9 cellular contexts compared by ENCODE assay signal in genomic region chr21:32562426-32562825, GRCh38. TPM values are rescaled to one million over a fixed set of nuclear protein-coding genes. Genes with fewer than 3 reads are reported as not detected.
DNase-seq lines count a peak whose midpoint lies in the region; ATAC-seq, FAIRE-seq and TF ChIP-seq lines count a peak whose summit lies in the region.
"Had no signal": no experiment of that assay in that cellular context is flagged by ENCODE, and none has a peak within 500 bp of the region (broad histone marks: within the 10 kb centered on the region; RNA-seq: fewer than 3 reads in every experiment).

No MANE protein-coding gene starts in this region.

- H2AFZ ChIP-seq in HCT116 (ENCODE audit: low read depth, low read length, poor library complexity, severe bottlenecking) (no peak overlapping the region), smooth muscle cell (ENCODE audit: low read depth) (peak overlapping the region; percentile 40)

- no peak overlapping the region for H3K9ac ChIP-seq in HCT116 (ENCODE audit: low read length)
- H3K9ac ChIP-seq in smooth muscle cell (ENCODE audit: low read depth): no peak overlapping the region

- H4K20me1 ChIP-seq in HCT116 (ENCODE audit: insufficient read depth) (no peaks in the 10 kb centered on the region), smooth muscle cell (ENCODE audit: low read depth) (no peaks in the 10 kb centered on the region)

- no peaks in the 10 kb centered on the region for H3K27me3 Mint-ChIP-seq in activated T-helper 17 cell treated with anti-CD3 and anti-CD28 coated beads, Interleukin-2, amount 50 U/mL, for 72 hours

- H3F3A ChIP-seq in smooth muscle cell (ENCODE audit: low read depth): no peaks in the 10 kb centered on the region

- no peaks in the 10 kb centered on the region for H3K9me2 ChIP-seq in HCT116 (ENCODE audit: insufficient read depth)

- no peaks in the 10 kb centered on the region for H3K27me3 ChIP-seq in HCT116 (ENCODE audit: insufficient read depth, low read length)
- no peaks in the 10 kb centered on the region for H3K27me3 ChIP-seq in right atrium auricular region
- H3K27me3 ChIP-seq in smooth muscle cell (ENCODE audit: low read depth): no peaks in the 10 kb centered on the region

- 41% methylated on average over 5 of the region's 5 CpGs for WGBS in smooth muscle cell (ENCODE audit: low lambda C conversion rate)

- ATAC-seq in HCT116: no peak
- peak; percentile 28 for ATAC-seq in activated T-helper 17 cell treated with anti-CD3 and anti-CD28 coated beads, Interleukin-2, amount 50 U/mL, for 72 hours (replicated peaks)
- no peak for ATAC-seq in GM19324 (IDR thresholded peaks at IDR 0.05; ENCODE audit: low FRiP score, unreplicated experiment)

- no peaks in the 10 kb centered on the region for H3K9me3 Mint-ChIP-seq in activated T-helper 17 cell treated with anti-CD3 and anti-CD28 coated beads, Interleukin-2, amount 50 U/mL, for 72 hours

- POLR2A ChIA-PET in HCT116 (lab: Charles Lee): no interaction called here

- H3K79me2 ChIP-seq in HCT116 (ENCODE audit: insufficient read depth, low read length) (no peaks in the 10 kb centered on the region), smooth muscle cell (ENCODE audit: low read depth) (no peaks in the 10 kb centered on the region)

- CTCF ChIA-PET in HCT116 (lab: Charles Lee): no interaction called here

- no peak overlapping the region for H3K27ac ChIP-seq in HCT116 (ENCODE audit: low read depth, low read length)
- peak overlapping the region; percentile 26 to 38 for H3K27ac ChIP-seq in right atrium auricular region
- no peak overlapping the region for H3K27ac ChIP-seq in smooth muscle cell (ENCODE audit: low read depth)
- no peak overlapping the region for H3K27ac ChIP-seq in substantia nigra (ENCODE audit: low read depth, low read length, poor library complexity, severe bottlenecking)

- TF ChIP-seq CTCF in HCT116 (IDR thresholded peaks at IDR 0.05 in 2 of 3, conservative IDR thresholded peaks at IDR 0.05 in 1 of 3; ENCODE audit: borderline replicate concordance in 1 of 3, insufficient read depth in 1 of 3, low read depth in 2 of 3, low read length in 2 of 3): peak in 2 of 3 experiments; percentile 6 to 8; a peak in 1 of 6 replicates
- TF ChIP-seq CTCF in right atrium auricular region (IDR thresholded peaks at IDR 0.05): peak in 1 of 2 donors; percentile 67
- TF ChIP-seq CTCF in smooth muscle cell (IDR thresholded peaks at IDR 0.05; ENCODE audit: borderline replicate concordance, insufficient read depth, poor library complexity, severe bottlenecking): peak; percentile 42

- BruUV-seq in HCT116 (replicated peaks; lab: Mats Ljungman, UMichigan): no TSS peak

- H3K36me3 ChIP-seq in HCT116 (ENCODE audit: control insufficient read depth in 1 of 2, insufficient read depth in 2 of 2, low read length in 2 of 2) (no peaks in the 10 kb centered on the region), right atrium auricular region (no peaks in the 10 kb centered on the region), smooth muscle cell (ENCODE audit: low read depth) (no peaks in the 10 kb centered on the region)

- TF ChIP-seq RAD21 in HCT116 (IDR thresholded peaks at IDR 0.05; ENCODE audit: low read depth): 0 out of 2 replicates have a peak, but pooled peaks have one; percentile 15

- H3K4me1 ChIP-seq in HCT116 (ENCODE audit: control insufficient read depth in 1 of 2, insufficient read depth in 2 of 2, low read length in 2 of 2): no peaks in the 10 kb centered on the region
- peaks cover 0 to 10% of the 10 kb centered on the region in 2 donors for H3K4me1 ChIP-seq in right atrium auricular region
- no peaks in the 10 kb centered on the region for H3K4me1 ChIP-seq in smooth muscle cell (ENCODE audit: low read depth)

- no peak for FAIRE-seq in GM12892 (lab: Jason Lieb, UNC)
- FAIRE-seq: GM19239 had no signal

- H3K36me3 Mint-ChIP-seq in activated T-helper 17 cell treated with anti-CD3 and anti-CD28 coated beads, Interleukin-2, amount 50 U/mL, for 72 hours (ENCODE audit: low read depth): peaks cover 17% of the 10 kb centered on the region

- H3K4me3 ChIP-seq in HCT116 (replicated peaks in 1 of 2; ENCODE audit: low read depth in 1 of 2, low read length in 2 of 2): no peak overlapping the region
- no peak overlapping the region for H3K4me3 ChIP-seq in right atrium auricular region
- no peak overlapping the region for H3K4me3 ChIP-seq in smooth muscle cell

- RAD21 ChIA-PET in HCT116 (lab: Charles Lee; ENCODE audit: low non-redundant PET in 1 of 2, low total read pairs in 2 of 2, uncharacterized antibody in 2 of 2, unreplicated experiment in 2 of 2): no interaction called here

- H3K4me3 Mint-ChIP-seq in activated T-helper 17 cell treated with anti-CD3 and anti-CD28 coated beads, Interleukin-2, amount 50 U/mL, for 72 hours: peak overlapping the region; percentile 10

- no peaks in the 10 kb centered on the region; a peak in 1 of 4 replicates for H3K9me3 ChIP-seq in HCT116 (ENCODE audit: control insufficient read depth in 1 of 2, insufficient read depth in 1 of 2, low read depth in 1 of 2, low read length in 2 of 2)
- H3K9me3 ChIP-seq in right atrium auricular region: no peaks in the 10 kb centered on the region
- H3K9me3 ChIP-seq in smooth muscle cell (replicated peaks; ENCODE audit: low read depth): no peaks in the 10 kb centered on the region

- intact Hi-C loops in HCT116 (cut with micrococcal nuclease): no loop called here

- H3K4me2 ChIP-seq in HCT116 (ENCODE audit: low read length): no peak overlapping the region
- no peak overlapping the region for H3K4me2 ChIP-seq in smooth muscle cell

- TF ChIP-seq POLR2A in HCT116 (IDR thresholded peaks at IDR 0.05; ENCODE audit: borderline replicate concordance, extremely low read depth, insufficient read depth, insufficient read length) (no peak), GM12892 (IDR thresholded peaks at IDR 0.05; ENCODE audit: low read depth, low read length) (no peak)

- peaks cover 4% of the 10 kb centered on the region for H3K4me1 Mint-ChIP-seq in activated T-helper 17 cell treated with anti-CD3 and anti-CD28 coated beads, Interleukin-2, amount 50 U/mL, for 72 hours

- peak overlapping the region; percentile 46 for H3K27ac Mint-ChIP-seq in activated T-helper 17 cell treated with anti-CD3 and anti-CD28 coated beads, Interleukin-2, amount 50 U/mL, for 72 hours

- DNase-seq in HCT116 (ENCODE audit: low read depth, low spot score) (no peak), right atrium auricular region (ENCODE audit: low spot score) (no peak), smooth muscle cell (lab: John Stamatoyannopoulos, UW; ENCODE audit: unreplicated experiment) (no peak), GM12892 (ENCODE audit: insufficient read length) (no peak), substantia nigra (lab: John Stamatoyannopoulos, UW) (no peak), HuH-7.5 (ENCODE audit: low spot score) (no peak)

TF ChIP-seq in HCT116, 20 proteins besides CTCF, POLR2A, EP300 and RAD21:
- TF ChIP-seq YY1 (IDR thresholded peaks at IDR 0.05; ENCODE audit: extremely low read depth, insufficient replicate concordance, low read depth, low read length) (no peak), MAX (IDR thresholded peaks at IDR 0.05) (no peak), REST (IDR thresholded peaks at IDR 0.05; ENCODE audit: low read depth) (no peak), ZNF274 (IDR thresholded peaks at IDR 0.05; ENCODE audit: low read depth, low read length) (no peak), EZH2phosphoT487 (IDR thresholded peaks at IDR 0.05; ENCODE audit: borderline replicate concordance) (no peak), ZFX (IDR thresholded peaks at IDR 0.05) (no peak)

RNA-seq across cellular contexts. Expression of gene TCP10L, which starts 22.9 kb away (rescaled TPM):
- total RNA-seq in HCT116 (2021; ENCODE audit: unreplicated experiment) (0.07 TPM), right atrium auricular region (1 to 10 TPM in 1 of 2 donors, not detected in 1; 1.1 TPM), smooth muscle cell (0.58 TPM in 1 of 2 replicates, not detected in the other)
- polyA plus RNA-seq in HCT116 (2012): 0.22 TPM in 1 of 2 replicates, not detected in the other
- total RNA-seq in activated T-helper 17 cell treated with anti-CD3 and anti-CD28 coated beads, Interleukin-2, amount 50 U/mL, for 72 hours: 1 to 10 TPM in 1 of 2 donors, under 1 TPM in 1; 0.73 to 1.3 TPM
- 0.96 and 1.9 TPM in 2 replicates for polyA plus RNA-seq in smooth muscle cell
- 0.42 TPM for polyA plus RNA-seq in GM12892 (2012; ENCODE audit: missing spikeins)

RNA-seq across cellular contexts. Expression of gene CFAP298, which starts 49.8 kb away (rescaled TPM):
- total RNA-seq in HCT116 (2021; ENCODE audit: unreplicated experiment) (58.2 TPM), right atrium auricular region (10 to 100 TPM; 16.1 to 22.2 TPM), smooth muscle cell (23.3 and 26.8 TPM in 2 replicates)
- polyA plus RNA-seq in HCT116 (2012): 38.9 and 41.3 TPM in 2 replicates
- total RNA-seq in activated T-helper 17 cell treated with anti-CD3 and anti-CD28 coated beads, Interleukin-2, amount 50 U/mL, for 72 hours: 10 to 100 TPM; 19.9 to 40.2 TPM
- 41.9 and 49.1 TPM in 2 replicates for polyA plus RNA-seq in smooth muscle cell
- 31.0 TPM for polyA plus RNA-seq in GM12892 (2012; ENCODE audit: missing spikeins)

Comparison
In these comparisons a context has a peak if more than half of its experiments do, and no peak if none do; other contexts are left out.
1. H3K27ac ChIP-seq: peak in right atrium auricular region (2 of 2); none in HCT116 (single experiment), smooth muscle cell (single experiment) and substantia nigra (single experiment).